8 cellular contexts compared by ENCODE assay signal in the genomic region with DNA sequence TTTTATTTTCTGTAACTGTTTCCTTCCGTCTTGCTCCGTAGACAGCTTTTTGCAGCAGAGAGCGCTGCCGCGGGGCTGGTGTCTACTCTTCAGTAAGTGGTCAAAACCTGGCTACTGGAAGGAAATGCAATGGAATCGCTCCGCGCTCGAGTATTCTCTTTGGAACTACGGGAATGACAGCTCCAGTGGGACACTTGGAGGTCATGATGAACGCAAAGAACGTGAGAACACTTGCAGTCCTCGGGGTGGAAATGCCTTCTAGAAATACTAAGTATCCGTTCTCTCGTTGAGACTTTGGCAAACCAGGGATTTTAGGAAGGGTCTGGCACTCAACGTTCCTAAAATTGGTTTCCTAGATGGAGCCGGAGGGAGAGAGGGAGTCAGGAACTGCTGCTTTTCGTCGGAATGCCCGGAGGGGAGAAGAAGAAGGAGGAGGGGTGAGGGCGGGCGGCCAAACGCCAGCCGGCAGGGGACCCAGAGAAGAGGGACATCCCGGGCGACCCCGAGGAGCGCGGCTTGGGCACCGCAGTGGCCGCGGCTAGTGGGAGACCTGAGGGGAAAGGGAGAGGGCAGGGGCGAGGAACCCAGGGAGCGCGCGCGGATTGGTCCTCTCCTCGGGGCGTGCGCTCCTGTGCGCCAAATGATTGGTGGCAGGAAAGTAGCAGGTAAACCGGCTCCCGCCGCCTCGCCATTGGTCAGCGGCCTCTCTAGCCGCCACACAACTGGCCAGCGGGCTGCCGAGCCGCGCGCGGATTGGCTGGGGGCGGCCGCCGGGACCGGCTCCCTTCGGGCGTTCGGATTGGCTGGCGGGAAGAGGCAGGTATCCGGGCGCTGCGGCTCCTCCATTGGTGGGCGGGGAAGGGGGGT. TPM values are rescaled to one million over a fixed set of nuclear protein-coding genes. Genes with fewer than 3 reads are reported as not detected.
DNase-seq lines count a peak whose midpoint lies in the region; ATAC-seq and TF ChIP-seq lines count a peak whose summit lies in the region.

No MANE protein-coding gene starts in this region.

- peaks cover 37% of the 10 kb centered on the region for H3K27me3 Mint-ChIP-seq in activated naive CD8-positive, alpha-beta T cell treated with anti-CD3 and anti-CD28 coated beads, Interleukin-2, amount 10 ng/mL, durations not matched to agents 7 days and 5 days
- H3K27me3 Mint-ChIP-seq in osteocyte (ENCODE audit: unreplicated experiment) = peaks cover 55% of the 10 kb centered on the region

- H3K4me3 Mint-ChIP-seq in activated naive CD8-positive, alpha-beta T cell treated with anti-CD3 and anti-CD28 coated beads, Interleukin-2, amount 10 ng/mL, durations not matched to agents 7 days and 5 days = peak overlapping the region; percentile 95
- peak overlapping the region; percentile 94 for H3K4me3 Mint-ChIP-seq in osteocyte (ENCODE audit: unreplicated experiment)

- H3K27ac Mint-ChIP-seq in activated naive CD8-positive, alpha-beta T cell treated with anti-CD3 and anti-CD28 coated beads, Interleukin-2, amount 10 ng/mL, durations not matched to agents 7 days and 5 days = peak overlapping the region; percentile 85
- peak overlapping the region; percentile 92 for H3K27ac Mint-ChIP-seq in osteocyte (ENCODE audit: unreplicated experiment)

- peaks cover 17% of the 10 kb centered on the region for H3K4me1 ChIP-seq in thymus (ENCODE audit: control insufficient read depth, insufficient read depth, low read length)

- ATAC-seq in SK-N-SH treated with all-trans-retinoic acid at 6 μM for 48 hours = peak; percentile 97
- peak; percentile 92 for ATAC-seq in activated naive CD8-positive, alpha-beta T cell treated with anti-CD3 and anti-CD28 coated beads, Interleukin-2, amount 10 ng/mL, durations not matched to agents 7 days and 5 days (ENCODE audit: low read depth)
- peak; percentile 98 for ATAC-seq in Right ventricle myocardium inferior

- H3K4me3 ChIP-seq in HFF-Myc (replicated peaks; ENCODE audit: low read depth, low read length) = peak overlapping the region; percentile 66
- peak overlapping the region; percentile 79 for H3K4me3 ChIP-seq in thymus (ENCODE audit: low read length)

- no peaks in the 10 kb centered on the region for H3K9me3 ChIP-seq in thymus (ENCODE audit: control insufficient read depth)

- no peaks in the 10 kb centered on the region for H3K9me3 Mint-ChIP-seq in activated naive CD8-positive, alpha-beta T cell treated with anti-CD3 and anti-CD28 coated beads, Interleukin-2, amount 10 ng/mL, durations not matched to agents 7 days and 5 days
- H3K9me3 Mint-ChIP-seq in osteocyte (ENCODE audit: unreplicated experiment) = no peaks in the 10 kb centered on the region

- no peak for TF ChIP-seq CTCF in HFF-Myc (IDR thresholded peaks at IDR 0.05; ENCODE audit: low read depth, low read length, missing control alignments)
- no peak for TF ChIP-seq CTCF in osteocyte (IDR thresholded peaks at IDR 0.05)

- intact Hi-C loops in Right ventricle myocardium inferior (cut with DNase I) = loop anchor here (2.0 kb wide), 1 partner anchor 68 kb away; no protein-coding TSS in a partner anchor

- H3K27me3 ChIP-seq in thymus (ENCODE audit: control insufficient read depth, insufficient read depth) = peaks cover 20% of the 10 kb centered on the region

- under 1% methylated on average over 65 of the region's 65 CpGs for WGBS in thymus

- DNase-seq in GM04503 (ENCODE audit: low read depth) (peak; percentile 79), HFF-Myc (ENCODE audit: extremely low read depth, low read depth) (peak; percentile 73), NCI-H1048 (lab: John Stamatoyannopoulos, UW) (peak; percentile 97), Right ventricle myocardium inferior (ENCODE audit: missing footprints) (peak; percentile 99), osteocyte (ENCODE audit: extremely low spot score, unreplicated experiment) (peak; percentile 99)
- DNase-seq in activated naive CD8-positive, alpha-beta T cell treated with anti-CD3 and anti-CD28 coated beads, Interleukin-2, amount 10 ng/mL, durations not matched to agents 7 days and 5 days = peak; percentile 97

- peak overlapping the region; percentile 77 for H3K27ac ChIP-seq in thymus (ENCODE audit: low read depth)

- POLR2A ChIA-PET in activated naive CD8-positive, alpha-beta T cell treated with anti-CD3 and anti-CD28 coated beads, Interleukin-2, amount 10 ng/mL, durations not matched to agents 7 days and 5 days (lab: Charles Lee) = interaction anchor here (0.8 to 1.8 kb wide), 2 partner anchors 21 to 69 kb away, joined by 3 to 5 read pairs; no protein-coding TSS in a partner anchor

- H3K4me1 Mint-ChIP-seq in activated naive CD8-positive, alpha-beta T cell treated with anti-CD3 and anti-CD28 coated beads, Interleukin-2, amount 10 ng/mL, durations not matched to agents 7 days and 5 days = peaks cover 37% of the 10 kb centered on the region
- H3K4me1 Mint-ChIP-seq in osteocyte (ENCODE audit: unreplicated experiment) = peaks cover 23% of the 10 kb centered on the region

- no peaks in the 10 kb centered on the region for H3K36me3 ChIP-seq in thymus (ENCODE audit: control insufficient read depth, insufficient read depth)

- peaks cover 6% of the 10 kb centered on the region for H3K36me3 Mint-ChIP-seq in activated naive CD8-positive, alpha-beta T cell treated with anti-CD3 and anti-CD28 coated beads, Interleukin-2, amount 10 ng/mL, durations not matched to agents 7 days and 5 days
- peaks cover 3% of the 10 kb centered on the region for H3K36me3 Mint-ChIP-seq in osteocyte (ENCODE audit: unreplicated experiment)

TF ChIP-seq in SK-N-SH treated with all-trans-retinoic acid at 6 μM for 48 hours, 23 proteins besides CTCF, POLR2A, EP300 and RAD21 (continues in another document):
- TF ChIP-seq RARB (CRISPR knock-in tag; IDR thresholded peaks at IDR 0.05) = peak; percentile 85; the same call in 1 of the 2 replicates
- TF ChIP-seq, protein P1, sequence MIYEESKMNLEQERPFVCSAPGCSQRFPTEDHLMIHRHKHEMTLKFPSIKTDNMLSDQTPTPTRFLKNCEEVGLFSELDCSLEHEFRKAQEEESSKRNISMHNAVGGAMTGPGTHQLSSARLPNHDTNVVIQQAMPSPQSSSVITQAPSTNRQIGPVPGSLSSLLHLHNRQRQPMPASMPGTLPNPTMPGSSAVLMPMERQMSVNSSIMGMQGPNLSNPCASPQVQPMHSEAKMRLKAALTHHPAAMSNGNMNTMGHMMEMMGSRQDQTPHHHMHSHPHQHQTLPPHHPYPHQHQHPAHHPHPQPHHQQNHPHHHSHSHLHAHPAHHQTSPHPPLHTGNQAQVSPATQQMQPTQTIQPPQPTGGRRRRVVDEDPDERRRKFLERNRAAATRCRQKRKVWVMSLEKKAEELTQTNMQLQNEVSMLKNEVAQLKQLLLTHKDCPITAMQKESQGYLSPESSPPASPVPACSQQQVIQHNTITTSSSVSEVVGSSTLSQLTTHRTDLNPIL (CRISPR knock-in tag; IDR thresholded peaks at IDR 0.05; ENCODE audit: low read depth) = no peak
- TF ChIP-seq ISL1 (CRISPR knock-in tag; IDR thresholded peaks at IDR 0.05) = peak; percentile 73
- peak; percentile 97 for TF ChIP-seq ARNTL (CRISPR knock-in tag; IDR thresholded peaks at IDR 0.05; ENCODE audit: borderline replicate concordance, low read depth)
- peak; percentile 99 for TF ChIP-seq ZNF565 (CRISPR knock-in tag; conservative IDR thresholded peaks at IDR 0.05; ENCODE audit: low read depth)
- peak; percentile 61; the same call in 1 of the 2 replicates for TF ChIP-seq CSRNP3 (CRISPR knock-in tag; IDR thresholded peaks at IDR 0.05)
- TF ChIP-seq ZC3H10 (CRISPR knock-in tag; IDR thresholded peaks at IDR 0.05) = peak; percentile 87
- TF ChIP-seq, protein P2, sequence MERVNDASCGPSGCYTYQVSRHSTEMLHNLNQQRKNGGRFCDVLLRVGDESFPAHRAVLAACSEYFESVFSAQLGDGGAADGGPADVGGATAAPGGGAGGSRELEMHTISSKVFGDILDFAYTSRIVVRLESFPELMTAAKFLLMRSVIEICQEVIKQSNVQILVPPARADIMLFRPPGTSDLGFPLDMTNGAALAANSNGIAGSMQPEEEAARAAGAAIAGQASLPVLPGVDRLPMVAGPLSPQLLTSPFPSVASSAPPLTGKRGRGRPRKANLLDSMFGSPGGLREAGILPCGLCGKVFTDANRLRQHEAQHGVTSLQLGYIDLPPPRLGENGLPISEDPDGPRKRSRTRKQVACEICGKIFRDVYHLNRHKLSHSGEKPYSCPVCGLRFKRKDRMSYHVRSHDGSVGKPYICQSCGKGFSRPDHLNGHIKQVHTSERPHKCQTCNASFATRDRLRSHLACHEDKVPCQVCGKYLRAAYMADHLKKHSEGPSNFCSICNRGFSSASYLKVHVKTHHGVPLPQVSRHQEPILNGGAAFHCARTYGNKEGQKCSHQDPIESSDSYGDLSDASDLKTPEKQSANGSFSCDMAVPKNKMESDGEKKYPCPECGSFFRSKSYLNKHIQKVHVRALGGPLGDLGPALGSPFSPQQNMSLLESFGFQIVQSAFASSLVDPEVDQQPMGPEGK (CRISPR knock-in tag; IDR thresholded peaks at IDR 0.05; ENCODE audit: borderline replicate concordance) = no peak
- peak; percentile 98 for TF ChIP-seq BACH2 (CRISPR knock-in tag; IDR thresholded peaks at IDR 0.05; ENCODE audit: borderline replicate concordance)
- TF ChIP-seq OSR1 (CRISPR knock-in tag; IDR thresholded peaks at IDR 0.05) = peak; percentile 97
- TF ChIP-seq ZFP3 (CRISPR knock-in tag; IDR thresholded peaks at IDR 0.05) = peak; percentile 95
- TF ChIP-seq SNAI2 (CRISPR knock-in tag; IDR thresholded peaks at IDR 0.05) = peak; percentile 100

RNA-seq across cellular contexts. Expression of gene BMAL1, which starts 0.5 kb away (rescaled TPM):
- 10 to 100 TPM; 76.8 to 83.3 TPM for total RNA-seq in activated naive CD8-positive, alpha-beta T cell treated with anti-CD3 and anti-CD28 coated beads, Interleukin-2, amount 10 ng/mL, durations not matched to agents 7 days and 5 days
- 9.5 TPM for total RNA-seq in Right ventricle myocardium inferior
- 23.0 and 25.3 TPM in 2 replicates for total RNA-seq in osteocyte
- 35.4 TPM for polyA plus RNA-seq in thymus

Comparison
In these comparisons a context has a peak if more than half of its experiments do, and no peak if none do; other contexts are left out.
1. Peak in every context shown above with its lines: DNase-seq, ATAC-seq, H3K4me3 ChIP-seq and H3K27ac ChIP-seq.